20 cellular contexts compared by ENCODE assay signal in the genomic region with DNA sequence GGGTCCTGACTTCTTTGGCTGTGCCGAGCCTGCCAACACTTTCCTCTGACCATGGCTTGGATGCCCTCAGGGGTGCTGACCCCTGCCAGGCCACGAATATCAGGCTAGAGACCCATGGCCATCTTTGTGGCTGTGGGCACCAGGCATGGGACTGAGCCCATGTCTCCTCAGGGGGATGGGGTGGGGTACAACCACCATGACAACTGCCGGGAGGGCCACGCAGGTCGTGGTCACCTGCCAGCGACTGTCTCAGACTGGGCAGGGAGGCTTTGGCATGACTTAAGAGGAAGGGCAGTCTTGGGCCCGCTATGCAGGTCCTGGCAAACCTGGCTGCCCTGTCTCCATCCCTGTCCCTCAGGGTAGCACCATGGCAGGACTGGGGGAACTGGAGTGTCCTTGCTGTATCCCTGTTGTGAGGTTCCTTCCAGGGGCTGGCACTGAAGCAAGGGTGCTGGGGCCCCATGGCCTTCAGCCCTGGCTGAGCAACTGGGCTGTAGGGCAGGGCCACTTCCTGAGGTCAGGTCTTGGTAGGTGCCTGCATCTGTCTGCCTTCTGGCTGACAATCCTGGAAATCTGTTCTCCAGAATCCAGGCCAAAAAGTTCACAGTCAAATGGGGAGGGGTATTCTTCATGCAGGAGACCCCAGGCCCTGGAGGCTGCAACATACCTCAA. TPM values are rescaled to one million over a fixed set of nuclear protein-coding genes. Genes with fewer than 3 reads are reported as not detected.
"Had no signal": no experiment of that assay in that cellular context is flagged by ENCODE, and none has a peak within 500 bp of the region (broad histone marks: within the 10 kb centered on the region; RNA-seq: fewer than 3 reads in every experiment).

No MANE protein-coding gene starts in this region.

- H3K4me3 Mint-ChIP-seq: activated naive CD8-positive, alpha-beta T cell treated with anti-CD3 and anti-CD28 coated beads for 36 hours; neural progenitor cell had no signal

- DNase-seq: activated CD4-positive, alpha-beta T cell treated with anti-CD3 and anti-CD28 coated beads, Interleukin-2, amount 50 U/mL, for 1 hour; activated naive CD4-positive, alpha-beta T cell; activated naive CD8-positive, alpha-beta T cell treated with anti-CD3 and anti-CD28 coated beads for 36 hours; activated T-cell treated with anti-CD3 and anti-CD28 coated beads for 4 hours; amniotic stem cell; effector CD4-positive, alpha-beta T cell; left lung; midbrain; ovary; stimulated activated naive CD4-positive, alpha-beta T cell treated with Interleukin-2 at 50 U/mL for 16 hours; uterus had no signal

- H3K36me3 Mint-ChIP-seq: neural progenitor cell had no signal

- ATAC-seq: left lung, sciatic nerve had no signal

- H3K27me3 Mint-ChIP-seq: activated naive CD8-positive, alpha-beta T cell treated with anti-CD3 and anti-CD28 coated beads for 36 hours had no signal

- H3K9me3 Mint-ChIP-seq: activated naive CD8-positive, alpha-beta T cell treated with anti-CD3 and anti-CD28 coated beads for 36 hours; neural progenitor cell had no signal

- H3K27ac Mint-ChIP-seq: neural progenitor cell had no signal

RNA-seq across cellular contexts. Expression of gene C22orf15, which starts 20.8 kb away (rescaled TPM):
- total RNA-seq: cerebellum, frontal cortex, kidney epithelial cell had no signal

RNA-seq across cellular contexts. Expression of gene VPREB3, which starts 29.4 kb away (rescaled TPM):
- total RNA-seq: activated CD8-positive, alpha-beta memory T cell treated with anti-CD3 and anti-CD28 coated beads for 36 hours; cerebellum; frontal cortex; kidney epithelial cell; left lung; lung microvascular endothelial cell; sciatic nerve; T-helper 1 cell treated with Interleukin-12 subunit alpha and Interleukin-12 subunit beta and Interleukin-4 antibody, amounts not matched to agents 30 ng/mL and 1 ng/mL, for 36 hours; tibial nerve; uterus had no signal
